In genomic region chr19:16315825-16316505, GRCh38 we compare ENCODE assay signal across 8 cellular contexts. TPM values are rescaled to one million over a fixed set of nuclear protein-coding genes. Genes with fewer than 3 reads are reported as not detected.
DNase-seq lines count a peak whose midpoint lies in the region; TF ChIP-seq lines count a peak whose summit lies in the region.

No MANE protein-coding gene starts in this region.

- H3K27me3 ChIP-seq in DOHH2 (ENCODE audit: control insufficient read depth, low read length) = peaks cover 4% of the 10 kb centered on the region; the same call in 1 of the 2 replicates

- H3K4me3 Mint-ChIP-seq in activated naive CD4-positive, alpha-beta T cell treated with anti-CD3 and anti-CD28 coated beads, Interleukin-2, amount 10 ng/mL, durations not matched to agents 7 days and 5 days = no peak overlapping the region
- no peak overlapping the region for H3K4me3 Mint-ChIP-seq in progenitor cell of endocrine pancreas (ENCODE audit: low read depth)

- peaks cover 64% of the 10 kb centered on the region for H3K27me3 Mint-ChIP-seq in activated naive CD4-positive, alpha-beta T cell treated with anti-CD3 and anti-CD28 coated beads, Interleukin-2, amount 10 ng/mL, durations not matched to agents 7 days and 5 days
- peaks cover 6% of the 10 kb centered on the region for H3K27me3 Mint-ChIP-seq in progenitor cell of endocrine pancreas

- H3K4me1 ChIP-seq in DOHH2 (ENCODE audit: control insufficient read depth, low read length) = peaks cover 32% of the 10 kb centered on the region

- no peak overlapping the region for H3K27ac Mint-ChIP-seq in activated naive CD4-positive, alpha-beta T cell treated with anti-CD3 and anti-CD28 coated beads, Interleukin-2, amount 10 ng/mL, durations not matched to agents 7 days and 5 days
- no peak overlapping the region for H3K27ac Mint-ChIP-seq in progenitor cell of endocrine pancreas

- peaks cover 13% of the 10 kb centered on the region for H3K4me1 Mint-ChIP-seq in activated naive CD4-positive, alpha-beta T cell treated with anti-CD3 and anti-CD28 coated beads, Interleukin-2, amount 10 ng/mL, durations not matched to agents 7 days and 5 days
- H3K4me1 Mint-ChIP-seq in progenitor cell of endocrine pancreas (ENCODE audit: low read depth) = peaks cover 6% of the 10 kb centered on the region

- H3K4me3 ChIP-seq in DOHH2 (ENCODE audit: low read length) (peak overlapping the region; percentile 18), SK-N-MC (peak overlapping the region; percentile 35), retinal pigment epithelial cell (ENCODE audit: low read length) (no peak overlapping the region)

- H3K9me3 Mint-ChIP-seq in activated naive CD4-positive, alpha-beta T cell treated with anti-CD3 and anti-CD28 coated beads, Interleukin-2, amount 10 ng/mL, durations not matched to agents 7 days and 5 days = no peaks in the 10 kb centered on the region
- no peaks in the 10 kb centered on the region for H3K9me3 Mint-ChIP-seq in progenitor cell of endocrine pancreas (ENCODE audit: low read depth)

- TF ChIP-seq CTCF in DOHH2 (IDR thresholded peaks at IDR 0.05; ENCODE audit: low read depth, low read length, poor library complexity, severe bottlenecking) = no peak
- TF ChIP-seq CTCF in retinal pigment epithelial cell (conservative IDR thresholded peaks at IDR 0.05; ENCODE audit: low read depth, low read length) = no peak
- TF ChIP-seq CTCF in progenitor cell of endocrine pancreas (IDR thresholded peaks at IDR 0.05; ENCODE audit: unreplicated experiment) = no peak

- no peaks in the 10 kb centered on the region for H3K9me3 ChIP-seq in DOHH2 (ENCODE audit: control insufficient read depth, insufficient read depth, low read length)
- H3K9me3 ChIP-seq in SK-N-MC (ENCODE audit: low read depth, low read length) = no peaks in the 10 kb centered on the region

- no peaks in the 10 kb centered on the region for H3K9me2 ChIP-seq in DOHH2 (replicated peaks; ENCODE audit: control insufficient read depth, low read length)

- DNase-seq in SK-N-MC (ENCODE audit: low read depth, low spot score) = no peak
- peak; percentile 100 for DNase-seq in fibroblast of peridontal ligament (ENCODE audit: extremely low read depth)
- peak; percentile 81 for DNase-seq in retinal pigment epithelial cell (ENCODE audit: low read depth)
- DNase-seq in activated naive CD4-positive, alpha-beta T cell treated with anti-CD3 and anti-CD28 coated beads, Interleukin-2, amount 10 ng/mL, durations not matched to agents 7 days and 5 days = no peak
- no peak for DNase-seq in progenitor cell of endocrine pancreas (ENCODE audit: low spot score, unreplicated experiment)
- DNase-seq in NK-92 (lab: John Stamatoyannopoulos, UW; ENCODE audit: unreplicated experiment) = no peak
- DNase-seq in stimulated activated CD4-positive, alpha-beta T cell treated with anti-CD3 and anti-CD28 coated beads, Interleukin-1b, Interleukin-23, amount 100 ng/mL, for 48 hours = no peak

- H3F3A ChIP-seq in DOHH2 (ENCODE audit: control insufficient read depth, insufficient read depth) = peaks cover 6% of the 10 kb centered on the region; the same call in 1 of the 2 replicates

- H3K27ac ChIP-seq in DOHH2 (ENCODE audit: low read depth, low read length) (peak overlapping the region; percentile 67), SK-N-MC (peak overlapping the region; percentile 73)

- CTCF ChIA-PET in activated naive CD4-positive, alpha-beta T cell treated with anti-CD3 and anti-CD28 coated beads, Interleukin-2, amount 10 ng/mL, durations not matched to agents 7 days and 5 days (lab: Charles Lee) = interaction anchor here (0.9 to 1.7 kb wide), 2 partner anchors 68 to 70 kb away, joined by 3 read pairs; no protein-coding TSS in a partner anchor

- peak overlapping the region; percentile 44 for H3K4me2 ChIP-seq in DOHH2 (ENCODE audit: low read length)

- H3K36me3 ChIP-seq in DOHH2 (ENCODE audit: control insufficient read depth, low read length) (no peaks in the 10 kb centered on the region), SK-N-MC (ENCODE audit: insufficient read depth, low read length) (no peaks in the 10 kb centered on the region)

- H4K20me1 ChIP-seq in DOHH2 (ENCODE audit: control insufficient read depth, insufficient read depth, low read depth, low read length) = no peaks in the 10 kb centered on the region

- H3K79me2 ChIP-seq in DOHH2 (ENCODE audit: control insufficient read depth, low read length) = no peaks in the 10 kb centered on the region

- peaks cover 12% of the 10 kb centered on the region for H3K36me3 Mint-ChIP-seq in activated naive CD4-positive, alpha-beta T cell treated with anti-CD3 and anti-CD28 coated beads, Interleukin-2, amount 10 ng/mL, durations not matched to agents 7 days and 5 days
- no peaks in the 10 kb centered on the region for H3K36me3 Mint-ChIP-seq in progenitor cell of endocrine pancreas (ENCODE audit: insufficient read depth)

- H3K9ac ChIP-seq in SK-N-MC (ENCODE audit: insufficient read length) = no peak overlapping the region

RNA-seq across cellular contexts. Expression of gene KLF2, which starts 8.7 kb away (rescaled TPM):
- total RNA-seq in progenitor cell of endocrine pancreas = 2.7 TPM in 2 replicates

Comparison
In these comparisons a context has a peak if more than half of its experiments do, and no peak if none do; other contexts are left out.
1. DNase-seq: peak in fibroblast of peridontal ligament (single experiment) and retinal pigment epithelial cell (single experiment); none in SK-N-MC (single experiment), activated naive CD4-positive, alpha-beta T cell treated with anti-CD3 and anti-CD28 coated beads, Interleukin-2, amount 10 ng/mL, durations not matched to agents 7 days and 5 days (single experiment), progenitor cell of endocrine pancreas (single experiment), NK-92 (single experiment) and stimulated activated CD4-positive, alpha-beta T cell treated with anti-CD3 and anti-CD28 coated beads, Interleukin-1b, Interleukin-23, amount 100 ng/mL, for 48 hours (single experiment).